Comparison of ENCODE assay signal across 8 cellular contexts in genomic region chr9:135926402-135927194, GRCh38. TPM values are rescaled to one million over a fixed set of nuclear protein-coding genes. Genes with fewer than 3 reads are reported as not detected.
A peak's percentile ranks its signal among the peaks of the same experiment; 100 is the strongest.
DNase-seq lines count a peak whose midpoint lies in the region; ATAC-seq and TF ChIP-seq lines count a peak whose summit lies in the region.

No MANE protein-coding gene starts in this region.

- H3K4me3 ChIP-seq in right cardiac atrium (ENCODE audit: low read length) (no peak overlapping the region), esophagus muscularis mucosa (no peak overlapping the region)

- H3K27me3 ChIP-seq in right cardiac atrium (ENCODE audit: control insufficient read depth, insufficient read depth) (no peaks in the 10 kb centered on the region), esophagus muscularis mucosa (no peaks in the 10 kb centered on the region)

- intact Hi-C loops in right cardiac atrium (cut with DNase I): no loop called here
- intact Hi-C loops in esophagus muscularis mucosa (cut with DNase I): no loop called here

- H3K9me3 ChIP-seq in right cardiac atrium (ENCODE audit: control insufficient read depth, low read length) (no peaks in the 10 kb centered on the region), esophagus muscularis mucosa (no peaks in the 10 kb centered on the region)

- WGBS in right cardiac atrium: 74% methylated on average over 27 of the region's 27 CpGs
- 90% methylated on average over 4 of the region's 27 CpGs for WGBS in esophagus muscularis mucosa

- TF ChIP-seq POLR2A in esophagus muscularis mucosa (IDR thresholded peaks at IDR 0.05; ENCODE audit: low read depth): no peak

- H3K4me1 ChIP-seq in right cardiac atrium (ENCODE audit: control insufficient read depth, insufficient read depth, low read length): no peaks in the 10 kb centered on the region
- H3K4me1 ChIP-seq in esophagus muscularis mucosa: peaks cover 0 to 6% (median 5%) of the 10 kb centered on the region in 4 donors

- DNase-seq in activated naive CD4-positive, alpha-beta T cell treated with Interleukin-2 at 50 U/mL for 16 hours: peak; percentile 86
- no peak for DNase-seq in activated naive CD4-positive, alpha-beta T cell (lab: John Stamatoyannopoulos, UW)
- DNase-seq in activated CD8-positive, alpha-beta memory T cell treated with anti-CD3 and anti-CD28 coated beads, Interleukin-2, amount 50 U/mL, for 4 hours: peak; percentile 38
- DNase-seq in right cardiac atrium: peak in 1 of 3 donors; percentile 42
- peak; percentile 62 for DNase-seq in stimulated activated CD8-positive, alpha-beta memory T cell treated with anti-CD3 and anti-CD28 coated beads, Interleukin-4, amount 100 ng/mL, for 24 hours (ENCODE audit: low read depth)
- no peak for DNase-seq in esophagus muscularis mucosa (ENCODE audit: extremely low spot score)

- H3K36me3 ChIP-seq in esophagus muscularis mucosa: peaks cover 13 to 69% (median 64%) of the 10 kb centered on the region in 4 donors

- H3K27ac ChIP-seq in right cardiac atrium (ENCODE audit: low read length): no peak overlapping the region
- no peak overlapping the region for H3K27ac ChIP-seq in esophagus muscularis mucosa (replicated peaks in 1 of 4)

- no peak for TF ChIP-seq EP300 in esophagus muscularis mucosa (IDR thresholded peaks at IDR 0.05)

- ATAC-seq in right cardiac atrium: peak; percentile 25 to 44
- no peak for ATAC-seq in GM19467 (IDR thresholded peaks at IDR 0.05; ENCODE audit: unreplicated experiment)
- no peak for ATAC-seq in HG03159 (IDR thresholded peaks at IDR 0.05; ENCODE audit: unreplicated experiment)

- no peak for TF ChIP-seq CTCF in esophagus muscularis mucosa (IDR thresholded peaks at IDR 0.05)

RNA-seq across cellular contexts. Expression of gene CAMSAP1, which starts 19.3 kb away (rescaled TPM):
- 10 to 100 TPM; 13.9 to 22.8 (median 18.3) TPM for total RNA-seq in right cardiac atrium
- polyA plus RNA-seq in right cardiac atrium: 10.0 TPM
- 10 to 100 TPM; 21.0 to 52.7 (median 30.5) TPM for total RNA-seq in esophagus muscularis mucosa

RNA-seq across cellular contexts. Expression of gene UBAC1, which starts 34.6 kb away (rescaled TPM):
- total RNA-seq in right cardiac atrium: 10 to 100 TPM; 64.0 to 88.7 (median 76.2) TPM
- 83.3 TPM for polyA plus RNA-seq in right cardiac atrium
- total RNA-seq in esophagus muscularis mucosa: 10 to 100 TPM; 61.6 to 77.2 (median 67.3) TPM

Comparison
In these comparisons a context has a peak if more than half of its experiments do, and no peak if none do; other contexts are left out.
1. DNase-seq: peak in activated naive CD4-positive, alpha-beta T cell treated with Interleukin-2 at 50 U/mL for 16 hours (single experiment), activated CD8-positive, alpha-beta memory T cell treated with anti-CD3 and anti-CD28 coated beads, Interleukin-2, amount 50 U/mL, for 4 hours (single experiment) and stimulated activated CD8-positive, alpha-beta memory T cell treated with anti-CD3 and anti-CD28 coated beads, Interleukin-4, amount 100 ng/mL, for 24 hours (single experiment); none in activated naive CD4-positive, alpha-beta T cell (0 of 4) and esophagus muscularis mucosa (single experiment).
2. ATAC-seq: peak in right cardiac atrium (2 of 2); none in GM19467 (single experiment) and HG03159 (single experiment).